In genomic region chr17:39626671-39627169, GRCh38 we compare ENCODE assay signal across 9 cellular contexts. TPM values are rescaled to one million over a fixed set of nuclear protein-coding genes. Genes with fewer than 3 reads are reported as not detected.
DNase-seq lines count a peak whose midpoint lies in the region; TF ChIP-seq lines count a peak whose summit lies in the region.
"Had no signal": no experiment of that assay in that cellular context is flagged by ENCODE, and none has a peak within 500 bp of the region (broad histone marks: within the 10 kb centered on the region; RNA-seq: fewer than 3 reads in every experiment).

PPP1R1B (plus strand) TSS chr17:39626952; CDS start chr17:39627393, 441 bp downstream.

- peaks cover 21% of the 10 kb centered on the region for H3K27me3 Mint-ChIP-seq in activated naive CD4-positive, alpha-beta T cell treated with anti-CD3 and anti-CD28 coated beads, Interleukin-2, amount 50 U/mL, for 24 hours
- H3K27me3 Mint-ChIP-seq in activated CD4-positive, alpha-beta memory T cell treated with anti-CD3 and anti-CD28 coated beads for 36 hours: peaks cover 39% of the 10 kb centered on the region

- H3K9me3 Mint-ChIP-seq in activated naive CD4-positive, alpha-beta T cell treated with anti-CD3 and anti-CD28 coated beads, Interleukin-2, amount 50 U/mL, for 24 hours: no peaks in the 10 kb centered on the region
- no peaks in the 10 kb centered on the region for H3K9me3 Mint-ChIP-seq in activated CD4-positive, alpha-beta memory T cell treated with anti-CD3 and anti-CD28 coated beads for 36 hours

- peaks cover 0 to 52% (median 25%) of the 10 kb centered on the region in 4 donors for H3K4me1 ChIP-seq in tibial nerve
- H3K4me1 ChIP-seq in uterus: peaks cover 0 to 13% of the 10 kb centered on the region in 2 donors

- no peaks in the 10 kb centered on the region for H3K36me3 Mint-ChIP-seq in activated naive CD4-positive, alpha-beta T cell treated with anti-CD3 and anti-CD28 coated beads, Interleukin-2, amount 50 U/mL, for 24 hours
- H3K36me3 Mint-ChIP-seq in activated CD4-positive, alpha-beta memory T cell treated with anti-CD3 and anti-CD28 coated beads for 36 hours: no peaks in the 10 kb centered on the region

- 2% methylated on average over 19 to 22 of the region's 25 CpGs for WGBS in tibial nerve, 2 donors

- H3K9me3 ChIP-seq in tibial nerve (no peaks in the 10 kb centered on the region), uterus (no peaks in the 10 kb centered on the region)

- H3K4me3 Mint-ChIP-seq in activated naive CD4-positive, alpha-beta T cell treated with anti-CD3 and anti-CD28 coated beads, Interleukin-2, amount 50 U/mL, for 24 hours: peak within 1 kb of the TSS; percentile 61
- H3K4me3 Mint-ChIP-seq in activated CD4-positive, alpha-beta memory T cell treated with anti-CD3 and anti-CD28 coated beads for 36 hours: no peak within 1 kb of the TSS

- intact Hi-C loops in activated CD4-positive, alpha-beta memory T cell treated with anti-CD3 and anti-CD28 coated beads for 36 hours (cut with micrococcal nuclease): no loop called here
- intact Hi-C loops in uterus (cut with DNase I; ENCODE audit: low total_unique reads): loop anchor here (10.0 kb wide), 1 partner anchor 72 kb away; no protein-coding TSS in a partner anchor

- H3K27me3 ChIP-seq in tibial nerve (peaks cover 7 to 59% of the 10 kb centered on the region in 2 donors), uterus (peaks cover 22% of the 10 kb centered on the region in 2 donors)

- H3K4me1 Mint-ChIP-seq in activated naive CD4-positive, alpha-beta T cell treated with anti-CD3 and anti-CD28 coated beads, Interleukin-2, amount 50 U/mL, for 24 hours: peaks cover 30% of the 10 kb centered on the region
- H3K4me1 Mint-ChIP-seq in activated CD4-positive, alpha-beta memory T cell treated with anti-CD3 and anti-CD28 coated beads for 36 hours (ENCODE audit: low read depth): peaks cover 28% of the 10 kb centered on the region

- H3K4me3 ChIP-seq in tibial nerve: peak within 1 kb of the TSS; percentile 24 to 50 (median 40)
- H3K4me3 ChIP-seq in uterus: no peak within 1 kb of the TSS

- POLR2A ChIA-PET in activated CD4-positive, alpha-beta memory T cell treated with anti-CD3 and anti-CD28 coated beads for 36 hours (lab: Charles Lee): no interaction called here

- H3K36me3 ChIP-seq in tibial nerve (no peaks in the 10 kb centered on the region), uterus (no peaks in the 10 kb centered on the region)

- no peak for TF ChIP-seq EP300 in tibial nerve (IDR thresholded peaks at IDR 0.05)

- peak within 1 kb of the TSS; percentile 23 for H3K27ac Mint-ChIP-seq in activated naive CD4-positive, alpha-beta T cell treated with anti-CD3 and anti-CD28 coated beads, Interleukin-2, amount 50 U/mL, for 24 hours
- H3K27ac Mint-ChIP-seq in activated CD4-positive, alpha-beta memory T cell treated with anti-CD3 and anti-CD28 coated beads for 36 hours: no peak within 1 kb of the TSS

- CTCF ChIA-PET in activated CD4-positive, alpha-beta memory T cell treated with anti-CD3 and anti-CD28 coated beads for 36 hours (lab: Charles Lee): interaction anchor here (1.5 to 8.4 kb wide), 3 partner anchors 26 to 104 kb away, joined by 3 to 117 read pairs (median 11); partner anchors contain the start of gene MIEN1

- TF ChIP-seq POLR2A in tibial nerve (IDR thresholded peaks at IDR 0.05): no peak
- TF ChIP-seq POLR2A in uterus (IDR thresholded peaks at IDR 0.05): no peak

- TF ChIP-seq CTCF in tibial nerve (IDR thresholded peaks at IDR 0.05): no peak
- no peak for TF ChIP-seq CTCF in uterus (IDR thresholded peaks at IDR 0.05)

- DNase-seq in activated naive CD4-positive, alpha-beta T cell (lab: John Stamatoyannopoulos, UW): no peak
- DNase-seq in midbrain (lab: John Stamatoyannopoulos, UW) (peak; percentile 59), tibial nerve (ENCODE audit: low spot score in 2 of 2) (no peak), uterus (no peak)
- no peak for DNase-seq in central memory CD4-positive, alpha-beta T cell
- DNase-seq in activated CD4-positive, alpha-beta memory T cell treated with anti-CD3 and anti-CD28 coated beads for 36 hours: no peak

- H3K27ac ChIP-seq in cingulate gyrus (ENCODE audit: low read depth, low read length) (peak within 1 kb of the TSS; percentile 81), tibial nerve (peak within 1 kb of the TSS; percentile 4 to 90 (median 56)), uterus (no peak within 1 kb of the TSS)

RNA-seq across cellular contexts. Expression of gene PPP1R1B, which starts in this region (rescaled TPM):
- total RNA-seq in tibial nerve: 10 to 100 TPM; 10.4 to 20.4 (median 12.7) TPM
- not detected for total RNA-seq in activated CD4-positive, alpha-beta memory T cell treated with anti-CD3 and anti-CD28 coated beads for 36 hours
- 10 to 100 TPM in 1 of 4 donors, under 1 TPM in 3; 0.26 to 22.0 (median 0.68) TPM for total RNA-seq in uterus
- total RNA-seq: glomerular endothelial cell had no signal

Comparison
In these comparisons a context has a peak if more than half of its experiments do, and no peak if none do; other contexts are left out.
1. H3K27ac ChIP-seq: peak in cingulate gyrus (single experiment) and tibial nerve (4 of 4); none in uterus (0 of 2).
2. H3K4me3 ChIP-seq: peak in tibial nerve (4 of 4); none in uterus (0 of 2).